In the genomic region with DNA sequence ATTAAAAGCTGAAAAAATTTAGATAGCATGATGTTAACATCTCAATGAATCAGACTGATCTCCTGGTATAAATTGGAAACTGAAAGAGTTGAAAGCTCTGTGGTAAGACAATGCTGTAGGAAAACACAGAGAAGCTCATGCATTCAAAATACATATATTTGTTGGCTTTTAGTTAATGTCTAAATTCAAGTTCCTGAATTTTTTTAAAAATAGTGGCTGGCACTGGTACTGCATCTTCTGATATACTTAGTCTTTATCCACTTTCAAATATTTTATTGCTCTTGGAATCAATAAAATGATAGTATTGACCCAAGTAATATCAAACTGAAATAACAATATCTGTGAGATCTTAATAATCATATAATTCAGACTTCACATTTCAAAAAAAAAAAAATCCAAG, we compare ENCODE assay signal across 16 cellular contexts.
A peak's percentile ranks its signal among the peaks of the same experiment; 100 is the strongest.
DNase-seq lines count a peak whose midpoint lies in the region; ATAC-seq and TF ChIP-seq lines count a peak whose summit lies in the region.
"Had no signal": no experiment of that assay in that cellular context is flagged by ENCODE, and none has a peak within 500 bp of the region (broad histone marks: within the 10 kb centered on the region; RNA-seq: fewer than 3 reads in every experiment).

No MANE protein-coding gene starts in this region.

- no peaks in the 10 kb centered on the region for H3K4me1 Mint-ChIP-seq in CD8-positive, alpha-beta memory T cell

- POLR2A ChIA-PET in CD8-positive, alpha-beta memory T cell (lab: Charles Lee): no interaction called here

- in situ Hi-C loops in astrocyte of the spinal cord (cut with HindIII; ENCODE audit: low sequenced_read_pairs): no loop called here

- H3K4me1 ChIP-seq in left ventricle myocardium inferior (no peaks in the 10 kb centered on the region), heart right ventricle (no peaks in the 10 kb centered on the region)
- no peaks in the 10 kb centered on the region for H3K4me1 ChIP-seq in CD8-positive, alpha-beta memory T cell (ENCODE audit: insufficient read depth, low read length)
- H3K4me1 ChIP-seq: HAP-1, tibial nerve had no signal

- no peaks in the 10 kb centered on the region for H3K27me3 ChIP-seq in left ventricle myocardium inferior (ENCODE audit: low read depth)
- no peaks in the 10 kb centered on the region for H3K27me3 ChIP-seq in heart right ventricle
- H3K27me3 ChIP-seq in kidney epithelial cell (ENCODE audit: control insufficient read depth, insufficient read depth, low read length): no peaks in the 10 kb centered on the region
- H3K27me3 ChIP-seq in CD8-positive, alpha-beta memory T cell (ENCODE audit: insufficient read depth, low read length, poor library complexity, severe bottlenecking): no peaks in the 10 kb centered on the region
- H3K27me3 ChIP-seq: tibial nerve had no signal

- no peaks in the 10 kb centered on the region for H3K36me3 ChIP-seq in left ventricle myocardium inferior
- H3K36me3 ChIP-seq in heart right ventricle: no peaks in the 10 kb centered on the region
- H3K36me3 ChIP-seq in kidney epithelial cell (ENCODE audit: control insufficient read depth, insufficient read depth, low read length): no peaks in the 10 kb centered on the region
- no peaks in the 10 kb centered on the region for H3K36me3 ChIP-seq in CD8-positive, alpha-beta memory T cell (ENCODE audit: insufficient read depth, low read length)
- H3K36me3 ChIP-seq: HAP-1, tibial nerve had no signal

- H3K27me3 Mint-ChIP-seq in CD8-positive, alpha-beta memory T cell: no peaks in the 10 kb centered on the region

- peaks cover 0 to 24% (median 10%) of the 10 kb centered on the region in 5 donors for H3K9me3 Mint-ChIP-seq in CD8-positive, alpha-beta memory T cell

- H3K9me3 ChIP-seq in left ventricle myocardium inferior (replicated peaks) (peaks cover 2% of the 10 kb centered on the region), heart right ventricle (peaks cover 0 to 5% (median 0%) of the 10 kb centered on the region in 11 donors)
- H3K9me3 ChIP-seq in CD8-positive, alpha-beta memory T cell (ENCODE audit: low read length): no peaks in the 10 kb centered on the region
- H3K9me3 ChIP-seq: HAP-1, tibial nerve had no signal

- H3K27ac ChIP-seq in left ventricle myocardium inferior (replicated peaks): no peak overlapping the region
- no peak overlapping the region for H3K27ac ChIP-seq in heart right ventricle
- H3K27ac ChIP-seq in CD8-positive, alpha-beta memory T cell (ENCODE audit: low read depth, low read length): no peak overlapping the region
- H3K27ac ChIP-seq: tibial nerve had no signal

- no peak for DNase-seq in left ventricle myocardium inferior
- no peak for DNase-seq in heart right ventricle
- DNase-seq in astrocyte of the spinal cord (ENCODE audit: low read depth, low spot score): no peak
- no peak for DNase-seq in kidney epithelial cell (ENCODE audit: low read depth)
- no peak for DNase-seq in midbrain (lab: John Stamatoyannopoulos, UW)
- no peak for DNase-seq in CD8-positive, alpha-beta memory T cell
- DNase-seq in NCI-H2227 treated with DMSO at 0.1 percent for 48 hours (lab: John Stamatoyannopoulos, UW): no peak
- DNase-seq: activated effector memory CD4-positive, alpha-beta T cell treated with Interleukin-2 at 50 U/mL for 16 hours; anterior cingulate cortex; mesendoderm; NCI-H82; stimulated activated CD4-positive, alpha-beta T cell treated with anti-CD3 and anti-CD28 coated beads, Interleukin-4, amount 100 ng/mL, for 4 hours had no signal

- CTCF ChIA-PET in CD8-positive, alpha-beta memory T cell (lab: Charles Lee): no interaction called here

- intact Hi-C loops in left ventricle myocardium inferior (cut with micrococcal nuclease): no loop called here
- intact Hi-C loops in heart right ventricle (cut with DNase I): no loop called here

- no peak overlapping the region for H3K4me3 ChIP-seq in left ventricle myocardium inferior
- no peak overlapping the region for H3K4me3 ChIP-seq in heart right ventricle
- no peak overlapping the region for H3K4me3 ChIP-seq in astrocyte of the spinal cord (ENCODE audit: low read depth, low read length)
- H3K4me3 ChIP-seq in kidney epithelial cell (ENCODE audit: low read depth, low read length): no peak overlapping the region
- H3K4me3 ChIP-seq in CD8-positive, alpha-beta memory T cell (ENCODE audit: low read length): no peak overlapping the region
- H3K4me3 ChIP-seq: HAP-1, tibial nerve had no signal

- no peak overlapping the region for H3K27ac Mint-ChIP-seq in CD8-positive, alpha-beta memory T cell
- H3K27ac Mint-ChIP-seq: T-helper 1 cell treated with Interleukin-12 subunit alpha and Interleukin-12 subunit beta and Interleukin-4 antibody, amounts not matched to agents 30 μg/mL and 1 μg/mL, for 36 hours had no signal

- no peak for ATAC-seq in heart right ventricle
- ATAC-seq in GM21381 (IDR thresholded peaks at IDR 0.05; ENCODE audit: unreplicated experiment): no peak

- no peaks in the 10 kb centered on the region for H3K36me3 Mint-ChIP-seq in CD8-positive, alpha-beta memory T cell

- no peak overlapping the region for H3K4me3 Mint-ChIP-seq in CD8-positive, alpha-beta memory T cell
- H3K4me3 Mint-ChIP-seq: T-helper 1 cell treated with Interleukin-12 subunit alpha and Interleukin-12 subunit beta and Interleukin-4 antibody, amounts not matched to agents 30 μg/mL and 1 μg/mL, for 36 hours had no signal

- TF ChIP-seq CTCF in left ventricle myocardium inferior (IDR thresholded peaks at IDR 0.05; ENCODE audit: borderline replicate concordance) (peak; percentile 44), heart right ventricle (IDR thresholded peaks at IDR 0.05) (peak in 3 of 9 donors; percentile 12 to 49 (median 22)), astrocyte of the spinal cord (IDR thresholded peaks at IDR 0.05; ENCODE audit: low read depth, low read length) (peak; percentile 29), kidney epithelial cell (IDR thresholded peaks at IDR 0.05; ENCODE audit: insufficient read depth, low read length, poor library complexity, severe bottlenecking) (peak; percentile 12)
